1 cellular context compared by ENCODE assay signal in genomic region chr13:110971486-110971885, GRCh38.
TF ChIP-seq lines count a peak whose summit lies in the region.

No MANE protein-coding gene starts in this region.

TF ChIP-seq in HCT116, 20 proteins besides CTCF, POLR2A, EP300 and RAD21:
- no peak for TF ChIP-seq ZBTB33 (IDR thresholded peaks at IDR 0.05; ENCODE audit: extremely low read depth, insufficient replicate concordance, low read length)
- no peak for TF ChIP-seq TCF7L2 (IDR thresholded peaks at IDR 0.05; ENCODE audit: borderline replicate concordance, extremely low read depth, insufficient read depth, insufficient read length)
- no peak for TF ChIP-seq EGR1 (IDR thresholded peaks at IDR 0.05; ENCODE audit: low read depth)
- TF ChIP-seq YY1 (IDR thresholded peaks at IDR 0.05; ENCODE audit: extremely low read depth, insufficient replicate concordance, low read depth, low read length): no peak
- TF ChIP-seq REST (IDR thresholded peaks at IDR 0.05; ENCODE audit: low read depth): no peak
- TF ChIP-seq FOSL1 (IDR thresholded peaks at IDR 0.05; ENCODE audit: low read depth): no peak
- no peak for TF ChIP-seq ZFX (IDR thresholded peaks at IDR 0.05)
